27 cellular contexts compared by ENCODE assay signal in genomic region chr2:147464737-147465437, GRCh38.
DNase-seq lines count a peak whose midpoint lies in the region; ATAC-seq and TF ChIP-seq lines count a peak whose summit lies in the region.
"Had no signal": no experiment of that assay in that cellular context is flagged by ENCODE, and none has a peak within 500 bp of the region (broad histone marks: within the 10 kb centered on the region; RNA-seq: fewer than 3 reads in every experiment).

No MANE protein-coding gene starts in this region.

- no peak overlapping the region for H3K4me3 Mint-ChIP-seq in activated naive CD8-positive, alpha-beta T cell treated with anti-CD3 and anti-CD28 coated beads, Interleukin-2, amount 50 U/mL, for 24 hours
- H3K4me3 Mint-ChIP-seq: activated naive CD4-positive, alpha-beta T cell treated with anti-CD3 and anti-CD28 coated beads for 36 hours; activated T-cell treated with anti-CD3 and anti-CD28 coated beads, Interleukin-2, amount 50 U/mL, for 72 hours; CD4-positive, CD25-positive, alpha-beta regulatory T cell; dendritic cell treated with granulocyte-macrophage colony-stimulating factor and Interleukin-4, amounts not matched to agents 40 ng/mL and 50 ng/mL, for 4 days; nephron; stimulated activated naive B cell treated with anti-CD40 and anti-IgM and Interleukin-4, amounts not matched to agents 10 μg/mL and 1 μg/mL and 100 μg/mL, for 72 hours had no signal

- H3K27ac ChIP-seq in HEK293 (ENCODE audit: extremely low read depth, low read depth, low read length) = no peak overlapping the region
- no peak overlapping the region for H3K27ac ChIP-seq in foreskin keratinocyte
- H3K27ac ChIP-seq: left lung, parathyroid adenoma, SJSA1, testis, vagina had no signal

- H3K27me3 ChIP-seq in foreskin keratinocyte = no peaks in the 10 kb centered on the region
- H3K27me3 ChIP-seq: left lung, SJSA1, testis, vagina had no signal

- no peaks in the 10 kb centered on the region for H3K9me3 ChIP-seq in HEK293 (ENCODE audit: control insufficient read depth, insufficient read depth, low read depth, low read length)
- H3K9me3 ChIP-seq: left lung, testis, vagina had no signal

- H3K36me3 ChIP-seq in HEK293 (ENCODE audit: control insufficient read depth in 2 of 2, insufficient read depth in 1 of 2, low read length in 2 of 2) = no peaks in the 10 kb centered on the region
- H3K36me3 ChIP-seq: left lung, SJSA1, vagina had no signal

- H3K4me3 ChIP-seq in HEK293 (ENCODE audit: low read depth, low read length) = no peak overlapping the region
- H3K4me3 ChIP-seq: left lung, SJSA1, testis, vagina had no signal

- H3K4me1 ChIP-seq in HEK293 (ENCODE audit: control insufficient read depth, insufficient read depth, low read length) = peaks cover 3% of the 10 kb centered on the region
- no peaks in the 10 kb centered on the region for H3K4me1 ChIP-seq in foreskin keratinocyte
- H3K4me1 ChIP-seq: left lung, parathyroid adenoma, SJSA1, testis, vagina had no signal

- TF ChIP-seq CTCF in HEK293 (tag by site-specific recombination; IDR thresholded peaks at IDR 0.05) (no peak), foreskin keratinocyte (conservative IDR thresholded peaks at IDR 0.05) (no peak)

- H3K36me3 Mint-ChIP-seq in activated naive CD8-positive, alpha-beta T cell treated with anti-CD3 and anti-CD28 coated beads, Interleukin-2, amount 50 U/mL, for 24 hours (ENCODE audit: low read depth) = no peaks in the 10 kb centered on the region
- H3K36me3 Mint-ChIP-seq: CD4-positive, CD25-positive, alpha-beta regulatory T cell; stimulated activated naive B cell treated with anti-CD40 and anti-IgM and Interleukin-4, amounts not matched to agents 10 μg/mL and 1 μg/mL and 100 μg/mL, for 72 hours had no signal

- ATAC-seq in foreskin keratinocyte = peak; percentile 77
- no peak for ATAC-seq in activated naive CD8-positive, alpha-beta T cell treated with anti-CD3 and anti-CD28 coated beads, Interleukin-2, amount 50 U/mL, for 24 hours
- ATAC-seq: activated T-cell treated with anti-CD3 and anti-CD28 coated beads, Interleukin-2, amount 50 U/mL, for 72 hours; right cardiac atrium had no signal

- H3K27ac Mint-ChIP-seq in activated naive CD8-positive, alpha-beta T cell treated with anti-CD3 and anti-CD28 coated beads, Interleukin-2, amount 50 U/mL, for 24 hours = no peak overlapping the region
- H3K27ac Mint-ChIP-seq: activated naive CD4-positive, alpha-beta T cell treated with anti-CD3 and anti-CD28 coated beads for 36 hours; activated T-cell treated with anti-CD3 and anti-CD28 coated beads, Interleukin-2, amount 50 U/mL, for 72 hours; CD4-positive, CD25-positive, alpha-beta regulatory T cell; dendritic cell treated with granulocyte-macrophage colony-stimulating factor and Interleukin-4, amounts not matched to agents 40 ng/mL and 50 ng/mL, for 4 days; stimulated activated naive B cell treated with anti-CD40 and anti-IgM and Interleukin-4, amounts not matched to agents 10 μg/mL and 1 μg/mL and 100 μg/mL, for 72 hours had no signal

- no peaks in the 10 kb centered on the region for H3K9me3 Mint-ChIP-seq in activated naive CD8-positive, alpha-beta T cell treated with anti-CD3 and anti-CD28 coated beads, Interleukin-2, amount 50 U/mL, for 24 hours
- H3K9me3 Mint-ChIP-seq: activated naive CD4-positive, alpha-beta T cell treated with anti-CD3 and anti-CD28 coated beads for 36 hours; activated T-cell treated with anti-CD3 and anti-CD28 coated beads, Interleukin-2, amount 50 U/mL, for 72 hours; dendritic cell treated with granulocyte-macrophage colony-stimulating factor and Interleukin-4, amounts not matched to agents 40 ng/mL and 50 ng/mL, for 4 days; stimulated activated naive B cell treated with anti-CD40 and anti-IgM and Interleukin-4, amounts not matched to agents 10 μg/mL and 1 μg/mL and 100 μg/mL, for 72 hours had no signal

- POLR2A ChIA-PET in HEK293 (lab: Yijun Ruan, JAX) = no interaction called here

- DNase-seq in SW480 (ENCODE audit: low spot score) (peak; percentile 53), foreskin keratinocyte (peak; percentile 13 to 22), renal cortical epithelial cell (ENCODE audit: low read depth) (peak; percentile 97), SKM-1 treated with dmso at 0.1 percent for 144 hours (lab: John Stamatoyannopoulos, UW; ENCODE audit: unreplicated experiment) (no peak)
- no peak for DNase-seq in activated effector memory CD4-positive, alpha-beta T cell treated with Interleukin-2 at 50 U/mL for 16 hours
- DNase-seq in activated naive CD8-positive, alpha-beta T cell treated with anti-CD3 and anti-CD28 coated beads, Interleukin-2, amount 50 U/mL, for 24 hours = no peak
- DNase-seq: activated CD4-positive, alpha-beta T cell treated with anti-CD3 and anti-CD28 coated beads for 48 hours; activated naive CD4-positive, alpha-beta T cell treated with anti-CD3 and anti-CD28 coated beads for 36 hours; activated T-cell treated with anti-CD3 and anti-CD28 coated beads, Interleukin-2, amount 50 U/mL, for 72 hours; amygdala; CD4-positive, CD25-positive, alpha-beta regulatory T cell; central memory CD4-positive, alpha-beta T cell; head of caudate nucleus; left lung; MM.1S; NCI-H1694; NCI-H524 treated with DMSO at 0.1 percent for 48 hours; right cardiac atrium; stimulated activated CD4-positive, alpha-beta T cell treated with anti-CD3 and anti-CD28 coated beads, Interleukin-4, amount 100 ng/mL, for 1 hour; stimulated activated naive B cell treated with anti-CD40 and anti-IgM and Interleukin-4, amounts not matched to agents 10 μg/mL and 1 μg/mL and 100 μg/mL, for 72 hours; testis had no signal

- no peaks in the 10 kb centered on the region for H3K27me3 Mint-ChIP-seq in activated naive CD8-positive, alpha-beta T cell treated with anti-CD3 and anti-CD28 coated beads, Interleukin-2, amount 50 U/mL, for 24 hours
- H3K27me3 Mint-ChIP-seq: CD4-positive, CD25-positive, alpha-beta regulatory T cell; stimulated activated naive B cell treated with anti-CD40 and anti-IgM and Interleukin-4, amounts not matched to agents 10 μg/mL and 1 μg/mL and 100 μg/mL, for 72 hours had no signal

- no peaks in the 10 kb centered on the region for H3K4me1 Mint-ChIP-seq in activated naive CD8-positive, alpha-beta T cell treated with anti-CD3 and anti-CD28 coated beads, Interleukin-2, amount 50 U/mL, for 24 hours
- H3K4me1 Mint-ChIP-seq: CD4-positive, CD25-positive, alpha-beta regulatory T cell; stimulated activated naive B cell treated with anti-CD40 and anti-IgM and Interleukin-4, amounts not matched to agents 10 μg/mL and 1 μg/mL and 100 μg/mL, for 72 hours had no signal

- CTCF ChIA-PET in HEK293 (lab: Yijun Ruan, JAX) = interaction anchor here (0.7 kb wide), 1 partner anchor 14 kb away, joined by 3 read pairs; no protein-coding TSS in a partner anchor

TF ChIP-seq in HEK293, 187 proteins besides CTCF, POLR2A, EP300 and RAD21 (continues in another document):
- TF ChIP-seq ZNF600 (tag by site-specific recombination; IDR thresholded peaks at IDR 0.05) (no peak), OVOL3 (tag by site-specific recombination; IDR thresholded peaks at IDR 0.05) (no peak), ATF2 (tag by site-specific recombination; IDR thresholded peaks at IDR 0.05; ENCODE audit: low read depth) (no peak), ZNF548 (tag by site-specific recombination; IDR thresholded peaks at IDR 0.05) (no peak), ZNF596 (tag by site-specific recombination; IDR thresholded peaks at IDR 0.05) (no peak), HOXD13 (CRISPR knock-in tag; IDR thresholded peaks at IDR 0.05; ENCODE audit: borderline replicate concordance) (no peak)
- TF ChIP-seq, protein P1, sequence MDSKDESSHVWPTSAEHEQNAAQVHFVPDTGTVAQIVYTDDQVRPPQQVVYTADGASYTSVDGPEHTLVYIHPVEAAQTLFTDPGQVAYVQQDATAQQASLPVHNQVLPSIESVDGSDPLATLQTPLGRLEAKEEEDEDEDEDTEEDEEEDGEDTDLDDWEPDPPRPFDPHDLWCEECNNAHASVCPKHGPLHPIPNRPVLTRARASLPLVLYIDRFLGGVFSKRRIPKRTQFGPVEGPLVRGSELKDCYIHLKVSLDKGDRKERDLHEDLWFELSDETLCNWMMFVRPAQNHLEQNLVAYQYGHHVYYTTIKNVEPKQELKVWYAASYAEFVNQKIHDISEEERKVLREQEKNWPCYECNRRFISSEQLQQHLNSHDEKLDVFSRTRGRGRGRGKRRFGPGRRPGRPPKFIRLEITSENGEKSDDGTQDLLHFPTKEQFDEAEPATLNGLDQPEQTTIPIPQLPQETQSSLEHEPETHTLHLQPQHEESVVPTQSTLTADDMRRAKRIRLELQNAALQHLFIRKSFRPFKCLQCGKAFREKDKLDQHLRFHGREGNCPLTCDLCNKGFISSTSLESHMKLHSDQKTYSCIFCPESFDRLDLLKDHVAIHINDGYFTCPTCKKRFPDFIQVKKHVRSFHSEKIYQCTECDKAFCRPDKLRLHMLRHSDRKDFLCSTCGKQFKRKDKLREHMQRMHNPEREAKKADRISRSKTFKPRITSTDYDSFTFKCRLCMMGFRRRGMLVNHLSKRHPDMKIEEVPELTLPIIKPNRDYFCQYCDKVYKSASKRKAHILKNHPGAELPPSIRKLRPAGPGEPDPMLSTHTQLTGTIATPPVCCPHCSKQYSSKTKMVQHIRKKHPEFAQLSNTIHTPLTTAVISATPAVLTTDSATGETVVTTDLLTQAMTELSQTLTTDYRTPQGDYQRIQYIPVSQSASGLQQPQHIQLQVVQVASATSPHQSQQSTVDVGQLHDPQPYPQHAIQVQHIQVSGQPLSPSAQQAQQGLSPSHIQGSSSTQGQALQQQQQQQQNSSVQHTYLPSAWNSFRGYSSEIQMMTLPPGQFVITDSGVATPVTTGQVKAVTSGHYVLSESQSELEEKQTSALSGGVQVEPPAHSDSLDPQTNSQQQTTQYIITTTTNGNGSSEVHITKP (tag by site-specific recombination; IDR thresholded peaks at IDR 0.05) = peak; percentile 27; the same call in 1 of the 2 replicates

Comparison
In these comparisons a context has a peak if more than half of its experiments do, and no peak if none do; other contexts are left out.
1. DNase-seq: peak in SW480 (single experiment), foreskin keratinocyte (2 of 2) and renal cortical epithelial cell (single experiment); none in activated effector memory CD4-positive, alpha-beta T cell treated with Interleukin-2 at 50 U/mL for 16 hours (single experiment), activated naive CD8-positive, alpha-beta T cell treated with anti-CD3 and anti-CD28 coated beads, Interleukin-2, amount 50 U/mL, for 24 hours (single experiment) and SKM-1 treated with dmso at 0.1 percent for 144 hours (single experiment).